ENCODE assay signal across 14 cellular contexts in genomic region chr3:173825731-173826130, GRCh38.
"Had no signal": no experiment of that assay in that cellular context is flagged by ENCODE, and none has a peak within 500 bp of the region (broad histone marks: within the 10 kb centered on the region; RNA-seq: fewer than 3 reads in every experiment).

No MANE protein-coding gene starts in this region.

- DNase-seq: activated B cell treated with CpG ODN at 0.5 μM for 24 hours; activated CD4-positive, alpha-beta T cell treated with anti-CD3 and anti-CD28 coated beads, Interleukin-2, amount 10 ng/mL, durations not matched to agents 7 days and 5 days; activated naive CD4-positive, alpha-beta T cell treated with anti-CD3 and anti-CD28 coated beads for 36 hours; activated T-cell treated with anti-CD3 and anti-CD28 coated beads for 4 hours; cerebellar nuclear complex; dermis blood vessel endothelial cell; esophagus squamous epithelium; stimulated activated CD4-positive, alpha-beta T cell treated with anti-CD3 and anti-CD28 coated beads, Interleukin-4, amount 100 ng/mL, for 1 hour; stimulated activated CD8-positive, alpha-beta memory T cell treated with anti-CD3 and anti-CD28 coated beads, Interleukin-4, amount 100 ng/mL, for 48 hours; stimulated activated naive CD8-positive, alpha-beta T cell treated with anti-CD3 and anti-CD28 coated beads, Interleukin-15, Interleukin-2, amounts not matched to agents 100 U/mL and 50 U/mL, for 24 hours; T-helper 17 cell; upper lobe of right lung had no signal

- H3K9me3 ChIP-seq: esophagus squamous epithelium, gastroesophageal sphincter, suprapubic skin, upper lobe of right lung had no signal

- H3K4me1 ChIP-seq: esophagus squamous epithelium, gastroesophageal sphincter, upper lobe of right lung had no signal

- H3K27ac ChIP-seq: esophagus squamous epithelium, gastroesophageal sphincter, suprapubic skin, upper lobe of right lung had no signal

- H3K36me3 ChIP-seq: esophagus squamous epithelium, gastroesophageal sphincter, suprapubic skin, upper lobe of right lung had no signal

- H3K27me3 ChIP-seq: esophagus squamous epithelium, gastroesophageal sphincter, suprapubic skin, upper lobe of right lung had no signal

- H3K4me3 ChIP-seq: esophagus squamous epithelium, gastroesophageal sphincter, suprapubic skin, upper lobe of right lung had no signal
